In genomic region chr7:134662871-134663205, GRCh38 we compare ENCODE assay signal across 23 cellular contexts. TPM values are rescaled to one million over a fixed set of nuclear protein-coding genes. Genes with fewer than 3 reads are reported as not detected.
A peak's percentile ranks its signal among the peaks of the same experiment; 100 is the strongest.
DNase-seq lines count a peak whose midpoint lies in the region; ATAC-seq, FAIRE-seq and TF ChIP-seq lines count a peak whose summit lies in the region.
"Had no signal": no experiment of that assay in that cellular context is flagged by ENCODE, and none has a peak within 500 bp of the region (broad histone marks: within the 10 kb centered on the region; RNA-seq: fewer than 3 reads in every experiment).

No MANE protein-coding gene starts in this region.

- H3K27ac Mint-ChIP-seq in activated T-helper 17 cell treated with anti-CD3 and anti-CD28 coated beads, Interleukin-2, amount 50 U/mL, for 72 hours, result peak overlapping the region; percentile 68
- H3K27ac Mint-ChIP-seq: IgD-negative memory B cell had no signal

- H3K27me3 ChIP-seq in endothelial cell of umbilical vein (ENCODE audit: control insufficient read depth in 2 of 2, insufficient read depth in 2 of 2, low read length in 2 of 2), result no peaks in the 10 kb centered on the region
- H3K27me3 ChIP-seq in Karpas-422 (ENCODE audit: low read length), result no peaks in the 10 kb centered on the region
- no peaks in the 10 kb centered on the region for H3K27me3 ChIP-seq in foreskin keratinocyte
- H3K27me3 ChIP-seq: BLaER1 treated with 17β-estradiol and CSF1 and Interleukin-3, amounts not matched to agents 10 nM and 100 nM; Peyer's patch had no signal

- CTCF ChIA-PET in endothelial cell of umbilical vein (lab: Charles Lee), result interaction anchor here (0.9 to 1.2 kb wide), 3 partner anchors 14 to 51 kb away, joined by 3 read pairs; no protein-coding TSS in a partner anchor

- no peak overlapping the region for H2AFZ ChIP-seq in endothelial cell of umbilical vein (ENCODE audit: low read depth, low read length)
- H2AFZ ChIP-seq in Karpas-422 (ENCODE audit: low read length), result no peak overlapping the region

- H3K27ac ChIP-seq in endothelial cell of umbilical vein (ENCODE audit: insufficient read depth, low read depth, low read length), result peak overlapping the region; percentile 94
- peak overlapping the region; percentile 49 for H3K27ac ChIP-seq in mesodermal cell (ENCODE audit: low read depth, low read length, severe bottlenecking)
- H3K27ac ChIP-seq in Karpas-422 (ENCODE audit: low read length), result no peak overlapping the region
- no peak overlapping the region for H3K27ac ChIP-seq in foreskin keratinocyte
- H3K27ac ChIP-seq: A549; BLaER1 treated with 17β-estradiol and CSF1 and Interleukin-3, amounts not matched to agents 10 nM and 100 nM; Peyer's patch had no signal

- H3K4me2 ChIP-seq in endothelial cell of umbilical vein (ENCODE audit: insufficient read depth, low read length), result peak overlapping the region; percentile 29
- no peak overlapping the region for H3K4me2 ChIP-seq in Karpas-422 (ENCODE audit: low read depth, low read length, poor library complexity, severe bottlenecking)
- H3K4me2 ChIP-seq: A549; BLaER1 treated with 17β-estradiol and CSF1 and Interleukin-3, amounts not matched to agents 10 nM and 100 nM had no signal

- no peak overlapping the region for H3K4me3 ChIP-seq in AG10803 (ENCODE audit: low read length)
- no peak overlapping the region for H3K4me3 ChIP-seq in endothelial cell of umbilical vein (replicated peaks in 1 of 3; ENCODE audit: insufficient read depth in 1 of 3, low read depth in 1 of 3, low read length in 3 of 3)
- no peak overlapping the region for H3K4me3 ChIP-seq in mesodermal cell (ENCODE audit: extremely low read depth, insufficient read depth, low read length, poor library complexity, severe bottlenecking)
- H3K4me3 ChIP-seq in Karpas-422 (ENCODE audit: low read length), result no peak overlapping the region
- H3K4me3 ChIP-seq: A549; BLaER1 treated with 17β-estradiol and CSF1 and Interleukin-3, amounts not matched to agents 10 nM and 100 nM; GM12878; Peyer's patch had no signal

- WGBS in mesodermal cell (ENCODE audit: insufficient coverage in 2 of 2), 2 experiments, result 85 to 94% methylated on average over 2 of the region's 4 CpGs

- H3K36me3 Mint-ChIP-seq in activated T-helper 17 cell treated with anti-CD3 and anti-CD28 coated beads, Interleukin-2, amount 50 U/mL, for 72 hours (ENCODE audit: low read depth), result peaks cover 65% of the 10 kb centered on the region

- H3K4me1 ChIP-seq in endothelial cell of umbilical vein (ENCODE audit: control insufficient read depth, extremely low read depth, insufficient read depth, low read length) (peaks cover 54% of the 10 kb centered on the region), mesodermal cell (ENCODE audit: control insufficient read depth, insufficient read depth, low read length, poor library complexity, severe bottlenecking) (peaks cover 33% of the 10 kb centered on the region), Karpas-422 (ENCODE audit: low read length) (peaks cover 4% of the 10 kb centered on the region; the same call in 1 of the 2 replicates), foreskin keratinocyte (peaks cover 41% of the 10 kb centered on the region)
- H3K4me1 ChIP-seq: Peyer's patch had no signal

- no peak for ATAC-seq in activated T-helper 17 cell treated with anti-CD3 and anti-CD28 coated beads, Interleukin-2, amount 50 U/mL, for 72 hours (replicated peaks)
- ATAC-seq in foreskin keratinocyte, result no peak
- ATAC-seq: A549, GM12878 had no signal

- H3K36me3 ChIP-seq in endothelial cell of umbilical vein (ENCODE audit: control insufficient read depth in 2 of 2, extremely low read depth in 1 of 2, insufficient read depth in 2 of 2, low read length in 2 of 2), result peaks cover 3 to 6% of the 10 kb centered on the region in 2 experiments
- peaks cover 38% of the 10 kb centered on the region for H3K36me3 ChIP-seq in mesodermal cell (ENCODE audit: control insufficient read depth, insufficient read depth, low read length)
- no peaks in the 10 kb centered on the region for H3K36me3 ChIP-seq in Karpas-422 (ENCODE audit: insufficient read depth, low read length)
- H3K36me3 ChIP-seq: Peyer's patch had no signal

- H3K27me3 Mint-ChIP-seq in activated T-helper 17 cell treated with anti-CD3 and anti-CD28 coated beads, Interleukin-2, amount 50 U/mL, for 72 hours, result no peaks in the 10 kb centered on the region
- H3K27me3 Mint-ChIP-seq: CD4-positive, alpha-beta memory T cell; IgD-negative memory B cell had no signal

- H3K4me1 Mint-ChIP-seq in activated T-helper 17 cell treated with anti-CD3 and anti-CD28 coated beads, Interleukin-2, amount 50 U/mL, for 72 hours, result peaks cover 16% of the 10 kb centered on the region

- H3K9ac ChIP-seq in endothelial cell of umbilical vein (replicated peaks; ENCODE audit: extremely low read depth, insufficient read depth, low read length) (peak overlapping the region; percentile 47), Karpas-422 (ENCODE audit: low read length) (no peak overlapping the region)
- H3K9ac ChIP-seq: BLaER1 treated with 17β-estradiol and CSF1 and Interleukin-3, amounts not matched to agents 10 nM and 100 nM had no signal

- no peak for FAIRE-seq in endothelial cell of umbilical vein (lab: Jason Lieb, UNC)
- FAIRE-seq: A549, GM12878, HTR-8/SVneo had no signal

- POLR2A ChIA-PET in endothelial cell of umbilical vein (lab: Charles Lee), result interaction anchor here (0.8 kb wide), 1 partner anchor 16 kb away, joined by 3 read pairs; no protein-coding TSS in a partner anchor

- no peaks in the 10 kb centered on the region for H3K9me3 ChIP-seq in endothelial cell of umbilical vein (replicated peaks; ENCODE audit: control insufficient read depth, insufficient read depth, low read length)
- H3K9me3 ChIP-seq in mesodermal cell (ENCODE audit: control insufficient read depth, low read length), result no peaks in the 10 kb centered on the region
- no peaks in the 10 kb centered on the region for H3K9me3 ChIP-seq in Karpas-422 (ENCODE audit: low read length)
- H3K9me3 ChIP-seq: A549, Peyer's patch had no signal

- no peaks in the 10 kb centered on the region for H3K9me2 ChIP-seq in Karpas-422 (replicated peaks; ENCODE audit: insufficient read depth, low read length)

- DNase-seq in AG10803 (ENCODE audit: low read depth) (peak; percentile 33), endothelial cell of umbilical vein (ENCODE audit: low read depth, low spot score) (no peak), Karpas-422 (no peak), NCI-H2107 treated with DMSO at 0.1 percent for 48 hours (lab: John Stamatoyannopoulos, UW; ENCODE audit: unreplicated experiment) (no peak), nucleus accumbens (lab: John Stamatoyannopoulos, UW) (no peak), foreskin keratinocyte (no peak)
- DNase-seq: CD4-positive, alpha-beta memory T cell; DND-41; GOT3; HCEC 1CT; MV-4-11; NCI-H1105 treated with DMSO at 0.1 percent for 48 hours; NCI-H2029 treated with DMSO at 0.1 percent for 48 hours; NCI-H446; NCI-H526; Peyer's patch had no signal

- no peaks in the 10 kb centered on the region for H3K9me1 ChIP-seq in endothelial cell of umbilical vein (replicated peaks; ENCODE audit: control insufficient read depth, extremely low read depth, insufficient read depth, low read length)

- no peaks in the 10 kb centered on the region for H3K9me3 Mint-ChIP-seq in activated T-helper 17 cell treated with anti-CD3 and anti-CD28 coated beads, Interleukin-2, amount 50 U/mL, for 72 hours

- H3K4me3 Mint-ChIP-seq in activated T-helper 17 cell treated with anti-CD3 and anti-CD28 coated beads, Interleukin-2, amount 50 U/mL, for 72 hours, result no peak overlapping the region
- H3K4me3 Mint-ChIP-seq: CD4-positive, alpha-beta memory T cell; IgD-negative memory B cell had no signal

- no peak for TF ChIP-seq POLR2A in endothelial cell of umbilical vein (IDR thresholded peaks at IDR 0.05; ENCODE audit: low read depth, low read length)

- no peak for TF ChIP-seq CTCF in AG10803 (conservative IDR thresholded peaks at IDR 0.05; ENCODE audit: low read length)
- no peak for TF ChIP-seq CTCF in endothelial cell of umbilical vein (IDR thresholded peaks at IDR 0.05; ENCODE audit: extremely low read depth in 1 of 2, insufficient read depth in 1 of 2, low read depth in 1 of 2, low read length in 2 of 2)
- no peak for TF ChIP-seq CTCF in foreskin keratinocyte (conservative IDR thresholded peaks at IDR 0.05)

- H4K20me1 ChIP-seq in endothelial cell of umbilical vein (replicated peaks; ENCODE audit: control insufficient read depth, extremely low read depth, insufficient read depth, low read length), result no peaks in the 10 kb centered on the region
- H4K20me1 ChIP-seq in Karpas-422 (ENCODE audit: insufficient read depth, low read depth, low read length), result peaks cover 24% of the 10 kb centered on the region; the same call in 1 of the 2 replicates
- H4K20me1 ChIP-seq: BLaER1 treated with 17β-estradiol and CSF1 and Interleukin-3, amounts not matched to agents 10 nM and 100 nM had no signal

- H3K79me2 ChIP-seq in endothelial cell of umbilical vein (ENCODE audit: control insufficient read depth, insufficient read depth, low read length) (peaks cover 68% of the 10 kb centered on the region), Karpas-422 (ENCODE audit: low read length) (no peaks in the 10 kb centered on the region)

- dilution Hi-C loops in endothelial cell of umbilical vein (cut with MboI; ENCODE audit: extremely low pct_ligation_motif_present, low sequenced_read_pairs), result no loop called here

- no TSS peak for BruUV-seq in endothelial cell of umbilical vein (replicated peaks; lab: Mats Ljungman, UMichigan)

- intact Hi-C loops in endothelial cell of umbilical vein (cut with micrococcal nuclease), result loop anchor here (1.0 kb wide), 1 partner anchor 7 kb away; no protein-coding TSS in a partner anchor

TF ChIP-seq in endothelial cell of umbilical vein, 7 proteins besides CTCF, POLR2A, EP300 and RAD21:
- TF ChIP-seq FOS (IDR thresholded peaks at IDR 0.05; ENCODE audit: borderline replicate concordance, insufficient read depth, low read length) (no peak), MYC (IDR thresholded peaks at IDR 0.05; ENCODE audit: low read depth, low read length) (no peak), JUN (IDR thresholded peaks at IDR 0.05; ENCODE audit: borderline replicate concordance, insufficient read depth, insufficient read length, low read depth) (no peak)
TF ChIP-seq in endothelial cell of umbilical vein: peak in this region for 0.

RNA-seq across cellular contexts. Expression of gene BPGM, which starts 16.2 kb away (rescaled TPM):
- total RNA-seq in activated T-helper 17 cell treated with anti-CD3 and anti-CD28 coated beads, Interleukin-2, amount 50 U/mL, for 72 hours, result 10 to 100 TPM; 17.2 to 20.7 TPM
- total RNA-seq in endothelial cell of umbilical vein, result 28.3 and 44.4 TPM in 2 replicates
- polyA plus RNA-seq in endothelial cell of umbilical vein, result 18.9 and 24.2 TPM in 2 replicates
- 35.6 and 36.7 TPM in 2 replicates for polyA plus RNA-seq in endothelial cell of umbilical vein (2011; cell fraction: cytosol; rRNA removed)
- polyA plus RNA-seq in endothelial cell of umbilical vein (2011; cell fraction: nucleus; rRNA removed), result 24.4 and 31.7 TPM in 2 replicates
- 62.5 and 70.6 TPM in 2 replicates for polyA plus RNA-seq in endothelial cell of umbilical vein (2012)
- polyA minus RNA-seq in endothelial cell of umbilical vein, result 24.6 and 27.8 TPM in 2 replicates
- 3.1 TPM for polyA minus RNA-seq in endothelial cell of umbilical vein (2011; cell fraction: cytosol; rRNA and poly(A)+ RNA removed)
- 25.4 and 28.9 TPM in 2 replicates for polyA minus RNA-seq in endothelial cell of umbilical vein (2011; cell fraction: nucleus; rRNA and poly(A)+ RNA removed)
- polyA plus RNA-seq in mesodermal cell (2013, experiment 1 of 2), result 27.6 TPM
- polyA plus RNA-seq in mesodermal cell (2013, experiment 2 of 2), result 28.5 TPM
- 4.2 and 11.1 TPM in 2 replicates for total RNA-seq in Karpas-422 (2014; rRNA removed; shearing (Covaris generic); ENCODE audit: low replicate concordance)
- 20.6 and 28.0 TPM in 2 replicates for total RNA-seq in foreskin keratinocyte
- 16.8 and 20.6 TPM in 2 replicates for polyA plus RNA-seq in foreskin keratinocyte

Comparison
In these comparisons a context has a peak if more than half of its experiments do, and no peak if none do; other contexts are left out.
1. H3K27ac ChIP-seq: peak in endothelial cell of umbilical vein (single experiment) and mesodermal cell (single experiment); none in Karpas-422 (single experiment) and foreskin keratinocyte (single experiment).